8 cellular contexts compared by ENCODE assay signal in genomic region chr21:33948096-33948950, GRCh38. TPM values are rescaled to one million over a fixed set of nuclear protein-coding genes. Genes with fewer than 3 reads are reported as not detected.
A peak's percentile ranks its signal among the peaks of the same experiment; 100 is the strongest.
DNase-seq lines count a peak whose midpoint lies in the region; ATAC-seq and TF ChIP-seq lines count a peak whose summit lies in the region.

No MANE protein-coding gene starts in this region.

- intact Hi-C loops in esophagus muscularis mucosa (cut with DNase I) = no loop called here

- peak overlapping the region; percentile 58 for H3K4me3 ChIP-seq in OCI-LY3 (ENCODE audit: low read length)
- peak overlapping the region; percentile 30 to 43 (median 35) for H3K4me3 ChIP-seq in esophagus muscularis mucosa
- H3K4me3 ChIP-seq in subcutaneous abdominal adipose tissue (ENCODE audit: low read depth in 1 of 5, low read length in 5 of 5) = peak overlapping the region in 1 of 5 donors; percentile 9

- H3K4me1 Mint-ChIP-seq in activated T-cell treated with anti-CD3 and anti-CD28 coated beads, Interleukin-2, amount 50 U/mL, for 24 hours (ENCODE audit: low read depth) = peaks cover 93% of the 10 kb centered on the region
- H3K4me1 Mint-ChIP-seq in nephron progenitor cell = peaks cover 43% of the 10 kb centered on the region

- no peaks in the 10 kb centered on the region for H3K27me3 ChIP-seq in OCI-LY3 (ENCODE audit: low read depth, low read length)
- H3K27me3 ChIP-seq in esophagus muscularis mucosa = no peaks in the 10 kb centered on the region
- H3K27me3 ChIP-seq in subcutaneous abdominal adipose tissue (ENCODE audit: control insufficient read depth in 5 of 5, insufficient read depth in 4 of 5, low read length in 5 of 5) = no peaks in the 10 kb centered on the region

- H3K27ac ChIP-seq in OCI-LY3 (ENCODE audit: low read length) (peak overlapping the region; percentile 73), esophagus muscularis mucosa (replicated peaks in 1 of 4) (peak overlapping the region; percentile 77 to 85 (median 82)), subcutaneous abdominal adipose tissue (ENCODE audit: low read depth, low read length) (peak overlapping the region; percentile 53)

- peak overlapping the region; percentile 99 for H3K27ac Mint-ChIP-seq in activated T-cell treated with anti-CD3 and anti-CD28 coated beads, Interleukin-2, amount 50 U/mL, for 24 hours
- H3K27ac Mint-ChIP-seq in nephron progenitor cell = peak overlapping the region; percentile 98

- H3K27me3 Mint-ChIP-seq in activated T-cell treated with anti-CD3 and anti-CD28 coated beads, Interleukin-2, amount 50 U/mL, for 24 hours = no peaks in the 10 kb centered on the region
- peaks cover 2% of the 10 kb centered on the region for H3K27me3 Mint-ChIP-seq in nephron progenitor cell (ENCODE audit: low read depth, poor library complexity)

- H3K9ac ChIP-seq in OCI-LY3 (ENCODE audit: low read length) (peak overlapping the region; percentile 61; the same call in 1 of the 2 replicates), subcutaneous abdominal adipose tissue (ENCODE audit: low read length in 5 of 5) (peak overlapping the region in 1 of 5 donors; percentile 13)

- peaks cover 46% of the 10 kb centered on the region for H3K36me3 Mint-ChIP-seq in activated T-cell treated with anti-CD3 and anti-CD28 coated beads, Interleukin-2, amount 50 U/mL, for 24 hours (ENCODE audit: low read depth)
- peaks cover 47% of the 10 kb centered on the region for H3K36me3 Mint-ChIP-seq in nephron progenitor cell (ENCODE audit: low read depth)

- H3K36me3 ChIP-seq in OCI-LY3 (replicated peaks; ENCODE audit: low read depth, low read length) (no peaks in the 10 kb centered on the region), esophagus muscularis mucosa (no peaks in the 10 kb centered on the region), subcutaneous abdominal adipose tissue (ENCODE audit: control insufficient read depth in 5 of 5, insufficient read depth in 5 of 5, low read length in 5 of 5) (no peaks in the 10 kb centered on the region)

- H3K4me1 ChIP-seq in OCI-LY3 (ENCODE audit: low read length) = peaks cover 51% of the 10 kb centered on the region
- peaks cover 17 to 32% (median 25%) of the 10 kb centered on the region in 4 donors for H3K4me1 ChIP-seq in esophagus muscularis mucosa
- peaks cover 0 to 23% (median 17%) of the 10 kb centered on the region in 5 donors for H3K4me1 ChIP-seq in subcutaneous abdominal adipose tissue (ENCODE audit: control insufficient read depth in 5 of 5, insufficient read depth in 5 of 5, low read length in 5 of 5)

- WGBS in esophagus muscularis mucosa = 45% methylated on average over 14 of the region's 17 CpGs

- no peaks in the 10 kb centered on the region for H3K79me2 ChIP-seq in OCI-LY3 (ENCODE audit: low read length)

- peak; percentile 41 for ATAC-seq in GM19463 (IDR thresholded peaks at IDR 0.05; ENCODE audit: unreplicated experiment)

- TF ChIP-seq CTCF in OCI-LY3 (IDR thresholded peaks at IDR 0.05; ENCODE audit: low read depth, low read length) (no peak), esophagus muscularis mucosa (IDR thresholded peaks at IDR 0.05) (no peak), nephron progenitor cell (IDR thresholded peaks at IDR 0.05) (no peak)

- TF ChIP-seq POLR2A in esophagus muscularis mucosa (IDR thresholded peaks at IDR 0.05; ENCODE audit: low read depth) = no peak

- peak overlapping the region; percentile 99 for H2AFZ ChIP-seq in OCI-LY3 (ENCODE audit: low read depth, low read length)

- TF ChIP-seq EP300 in esophagus muscularis mucosa (IDR thresholded peaks at IDR 0.05) = no peak

- peak; percentile 72 for DNase-seq in CD1c-positive myeloid dendritic cell (ENCODE audit: extremely low spot score)
- DNase-seq in HPDE6-E6E7 (ENCODE audit: extremely low spot score) = peak; percentile 72
- peak; percentile 79 for DNase-seq in activated T-cell treated with anti-CD3 and anti-CD28 coated beads, Interleukin-2, amount 50 U/mL, for 24 hours
- no peak for DNase-seq in esophagus muscularis mucosa (ENCODE audit: extremely low spot score)
- DNase-seq in nephron progenitor cell = peak; percentile 59

- peak overlapping the region; percentile 63 for H3K4me3 Mint-ChIP-seq in activated T-cell treated with anti-CD3 and anti-CD28 coated beads, Interleukin-2, amount 50 U/mL, for 24 hours
- peak overlapping the region; percentile 64 for H3K4me3 Mint-ChIP-seq in nephron progenitor cell

- H3K9me3 Mint-ChIP-seq in activated T-cell treated with anti-CD3 and anti-CD28 coated beads, Interleukin-2, amount 50 U/mL, for 24 hours = peaks cover 12% of the 10 kb centered on the region
- H3K9me3 Mint-ChIP-seq in nephron progenitor cell = peaks cover 17% of the 10 kb centered on the region

- H3K4me2 ChIP-seq in OCI-LY3 (ENCODE audit: low read length) = peak overlapping the region; percentile 82

- H3K9me3 ChIP-seq in OCI-LY3 (ENCODE audit: insufficient read depth, low read length) (peaks cover 3% of the 10 kb centered on the region; the same call in 1 of the 2 replicates), esophagus muscularis mucosa (no peaks in the 10 kb centered on the region), subcutaneous abdominal adipose tissue (ENCODE audit: control insufficient read depth in 5 of 5, low read length in 5 of 5) (no peaks in the 10 kb centered on the region)

- no peaks in the 10 kb centered on the region for H4K20me1 ChIP-seq in OCI-LY3 (ENCODE audit: insufficient read depth, low read length)

RNA-seq across cellular contexts. Expression of gene ATP5PO, which starts 32.7 kb away (rescaled TPM):
- 100 to 1,000 TPM; 130 to 289 (median 195) TPM for total RNA-seq in esophagus muscularis mucosa
